Comparison of ENCODE assay signal across 1 cellular context in the genomic region with DNA sequence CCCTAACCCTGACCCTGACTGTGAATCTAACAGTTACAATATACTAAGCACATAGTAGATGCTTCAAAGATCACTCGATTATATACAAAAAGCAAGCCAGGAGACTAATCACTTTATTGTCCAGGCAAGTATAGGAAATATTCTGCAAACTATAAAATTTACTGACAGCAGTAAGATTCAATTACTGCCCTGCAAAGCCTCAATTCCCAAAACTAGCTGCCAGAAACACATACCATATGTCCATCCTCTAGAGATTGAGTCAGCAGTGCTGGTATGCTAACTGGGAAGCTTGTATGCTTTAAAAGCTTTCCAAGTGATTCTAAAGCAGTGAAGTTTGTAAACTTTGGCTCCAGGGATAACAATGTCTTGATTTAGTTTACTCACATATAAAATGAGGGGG.
TF ChIP-seq lines count a peak whose summit lies in the region.

No MANE protein-coding gene starts in this region.

TF ChIP-seq in IMR-90, 13 proteins besides CTCF, POLR2A, EP300 and RAD21:
- no peak for TF ChIP-seq MXI1 (IDR thresholded peaks at IDR 0.05; ENCODE audit: borderline replicate concordance, low read depth, low read length)
- no peak for TF ChIP-seq CHD1 (IDR thresholded peaks at IDR 0.05; ENCODE audit: low read depth, low read length)
- TF ChIP-seq RFX5 (IDR thresholded peaks at IDR 0.05; ENCODE audit: low read depth, low read length) = no peak
- TF ChIP-seq, protein P1, sequence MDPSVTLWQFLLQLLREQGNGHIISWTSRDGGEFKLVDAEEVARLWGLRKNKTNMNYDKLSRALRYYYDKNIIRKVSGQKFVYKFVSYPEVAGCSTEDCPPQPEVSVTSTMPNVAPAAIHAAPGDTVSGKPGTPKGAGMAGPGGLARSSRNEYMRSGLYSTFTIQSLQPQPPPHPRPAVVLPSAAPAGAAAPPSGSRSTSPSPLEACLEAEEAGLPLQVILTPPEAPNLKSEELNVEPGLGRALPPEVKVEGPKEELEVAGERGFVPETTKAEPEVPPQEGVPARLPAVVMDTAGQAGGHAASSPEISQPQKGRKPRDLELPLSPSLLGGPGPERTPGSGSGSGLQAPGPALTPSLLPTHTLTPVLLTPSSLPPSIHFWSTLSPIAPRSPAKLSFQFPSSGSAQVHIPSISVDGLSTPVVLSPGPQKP (IDR thresholded peaks at IDR 0.05; ENCODE audit: borderline replicate concordance, low read depth, low read length) = no peak
- TF ChIP-seq MAFK (IDR thresholded peaks at IDR 0.05; ENCODE audit: low read depth, low read length) = no peak
- no peak for TF ChIP-seq NFE2L2 (IDR thresholded peaks at IDR 0.05; ENCODE audit: low read depth, low read length)
- no peak for TF ChIP-seq MAZ (IDR thresholded peaks at IDR 0.05; ENCODE audit: borderline replicate concordance, low read depth, low read length)
- TF ChIP-seq FOS (IDR thresholded peaks at IDR 0.05; ENCODE audit: low read depth, low read length) = no peak
- TF ChIP-seq CEBPB (IDR thresholded peaks at IDR 0.05; ENCODE audit: low read depth, low read length) = no peak
- TF ChIP-seq BHLHE40 (IDR thresholded peaks at IDR 0.05; ENCODE audit: low read depth, low read length) = no peak
- no peak for TF ChIP-seq RCOR1 (IDR thresholded peaks at IDR 0.05; ENCODE audit: insufficient replicate concordance, low read length)
- TF ChIP-seq, protein P2, sequence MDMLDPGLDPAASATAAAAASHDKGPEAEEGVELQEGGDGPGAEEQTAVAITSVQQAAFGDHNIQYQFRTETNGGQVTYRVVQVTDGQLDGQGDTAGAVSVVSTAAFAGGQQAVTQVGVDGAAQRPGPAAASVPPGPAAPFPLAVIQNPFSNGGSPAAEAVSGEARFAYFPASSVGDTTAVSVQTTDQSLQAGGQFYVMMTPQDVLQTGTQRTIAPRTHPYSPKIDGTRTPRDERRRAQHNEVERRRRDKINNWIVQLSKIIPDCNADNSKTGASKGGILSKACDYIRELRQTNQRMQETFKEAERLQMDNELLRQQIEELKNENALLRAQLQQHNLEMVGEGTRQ (IDR thresholded peaks at IDR 0.05; ENCODE audit: low read depth, low read length) = no peak
- no peak for TF ChIP-seq SMC3 (IDR thresholded peaks at IDR 0.05; ENCODE audit: low read depth, low read length)
TF ChIP-seq in IMR-90: peak in this region for 0.
